12 cellular contexts compared by ENCODE assay signal in genomic region chr15:73476704-73477216, GRCh38. TPM values are rescaled to one million over a fixed set of nuclear protein-coding genes. Genes with fewer than 3 reads are reported as not detected.
"Had no signal": no experiment of that assay in that cellular context is flagged by ENCODE, and none has a peak within 500 bp of the region (broad histone marks: within the 10 kb centered on the region; RNA-seq: fewer than 3 reads in every experiment).

No MANE protein-coding gene starts in this region.

- H3K4me3 Mint-ChIP-seq: GM23338, H9, HFFc6 had no signal

- H3K27ac ChIP-seq: GM23248 had no signal

- H3K4me1 Mint-ChIP-seq: GM23338, H9 had no signal

- H2AFZ ChIP-seq: GM23248, GM23338 had no signal

- H3K9ac ChIP-seq: GM23248 had no signal

- ATAC-seq: GM23338, HCT116 had no signal

- H3K36me3 ChIP-seq: HAP-1 had no signal

- H3K4me3 ChIP-seq: GM23248, GM23338, HAP-1 had no signal

- H3K4me1 ChIP-seq: HAP-1 had no signal

- H3K9me3 Mint-ChIP-seq: GM23338, H9, HFFc6 had no signal

- FAIRE-seq: H1, H54 had no signal

- H3K4me2 ChIP-seq: GM23338 had no signal

- DNase-seq: GM23248, GOT3, H7, H9, HCEC 1CT, HFFc6 had no signal

- H3K9me3 ChIP-seq: HAP-1 had no signal

- H3K27ac Mint-ChIP-seq: GM23338, H9, HFFc6 had no signal

RNA-seq across cellular contexts. Expression of gene REC114, which starts 33.8 kb away (rescaled TPM):
- total RNA-seq: GM23248, GM23338, H1, H4, H7, H9, HFFc6 had no signal
- polyA plus RNA-seq: GM23248, GM23338 had no signal
